ENCODE assay signal across 8 cellular contexts in genomic region chr19:32404939-32405430, GRCh38. TPM values are rescaled to one million over a fixed set of nuclear protein-coding genes. Genes with fewer than 3 reads are reported as not detected.
A peak's percentile ranks its signal among the peaks of the same experiment; 100 is the strongest.
DNase-seq lines count a peak whose midpoint lies in the region; TF ChIP-seq lines count a peak whose summit lies in the region.

No MANE protein-coding gene starts in this region.

- H3K27me3 ChIP-seq in HAP-1 (ENCODE audit: low read depth) (no peaks in the 10 kb centered on the region), iPS-15b (ENCODE audit: control insufficient read depth, insufficient read depth, low read length) (no peaks in the 10 kb centered on the region), sigmoid colon (no peaks in the 10 kb centered on the region)

- no peak for TF ChIP-seq POLR2A in sigmoid colon (IDR thresholded peaks at IDR 0.05)

- H3K36me3 ChIP-seq in HAP-1 (replicated peaks) (peaks cover 16% of the 10 kb centered on the region), iPS-15b (ENCODE audit: control insufficient read depth, insufficient read depth, low read length) (peaks cover 6% of the 10 kb centered on the region), sigmoid colon (peaks cover 0 to 6% (median 0%) of the 10 kb centered on the region in 4 donors)

- peak overlapping the region; percentile 93 to 99 (median 96) for H3K27ac Mint-ChIP-seq in brain

- H3K27ac ChIP-seq in sigmoid colon: peak overlapping the region; percentile 96 to 100 (median 98)

- TF ChIP-seq EP300 in sigmoid colon (IDR thresholded peaks at IDR 0.05): no peak

- H3K4me3 ChIP-seq in HAP-1 (peak overlapping the region; percentile 97), iPS-15b (ENCODE audit: low read depth, low read length) (peak overlapping the region; percentile 90), sigmoid colon (peak overlapping the region; percentile 71 to 97 (median 84))

- peak overlapping the region; percentile 97 for H3K9ac ChIP-seq in iPS-15b (ENCODE audit: low read depth, low read length)

- peaks cover 61% of the 10 kb centered on the region for H3K4me1 Mint-ChIP-seq in brain

- peak; percentile 25 for DNase-seq in NCI-H510A treated with DMSO at 0.1 percent for 48 hours (lab: John Stamatoyannopoulos, UW)
- no peak for DNase-seq in NCI-H510A (lab: John Stamatoyannopoulos, UW)
- peak in 1 of 2 experiments; percentile 40 for DNase-seq in HAP-1 (ENCODE audit: low spot score in 2 of 2)
- peak; percentile 72 for DNase-seq in NCI-H748 treated with DMSO at 0.1 percent for 48 hours (lab: John Stamatoyannopoulos, UW)
- peak; percentile 80 for DNase-seq in sigmoid colon
- DNase-seq in iPS-NIHi11 (ENCODE audit: low spot score): no peak

- H3K9me3 Mint-ChIP-seq in brain: peaks cover 0 to 2% (median 0%) of the 10 kb centered on the region in 5 experiments

- intact Hi-C loops in sigmoid colon (cut with DNase I): loop anchor here (5.0 kb wide), 2 partner anchors 33 to 58 kb away; partner anchors contain the start of gene ZNF507

- WGBS in sigmoid colon, 2 donors: 1% methylated on average over 36 of the region's 36 CpGs

- H3K27me3 Mint-ChIP-seq in brain: no peaks in the 10 kb centered on the region

- H3K36me3 Mint-ChIP-seq in brain: peaks cover 26% of the 10 kb centered on the region

- TF ChIP-seq CTCF in brain (conservative IDR thresholded peaks at IDR 0.05) (no peak), sigmoid colon (IDR thresholded peaks at IDR 0.05) (no peak)

- H3K9me3 ChIP-seq in HAP-1 (no peaks in the 10 kb centered on the region), iPS-15b (ENCODE audit: control insufficient read depth, insufficient read depth, low read length) (no peaks in the 10 kb centered on the region), sigmoid colon (no peaks in the 10 kb centered on the region)

- H3K4me1 ChIP-seq in HAP-1: peaks cover 4% of the 10 kb centered on the region
- H3K4me1 ChIP-seq in iPS-15b (ENCODE audit: control insufficient read depth, insufficient read depth, low read length): peaks cover 3% of the 10 kb centered on the region
- H3K4me1 ChIP-seq in sigmoid colon: peaks cover 0 to 23% (median 15%) of the 10 kb centered on the region in 4 donors

- peak overlapping the region; percentile 89 to 94 (median 91) for H3K4me3 Mint-ChIP-seq in brain

- in situ Hi-C loops in HAP-1 (cut with MboI; ENCODE audit: low sequenced_read_pairs): no loop called here

RNA-seq across cellular contexts. Expression of gene DPY19L3, which starts 0.6 kb away (rescaled TPM):
- polyA plus RNA-seq in brain (ENCODE audit: insufficient read depth, low read depth, low replicate concordance) (25.4 TPM), sigmoid colon (1 to 10 TPM; 1.2 to 4.0 (median 1.4) TPM)
- 10 to 100 TPM; 11.4 to 33.5 (median 25.0) TPM for total RNA-seq in sigmoid colon

RNA-seq across cellular contexts. Expression of gene ZNF507, which starts 59.6 kb away (rescaled TPM):
- polyA plus RNA-seq in brain (ENCODE audit: insufficient read depth, low read depth, low replicate concordance) (16.7 TPM), sigmoid colon (1 to 10 TPM; 2.1 to 7.2 (median 3.6) TPM)
- 10 to 100 TPM; 19.3 to 27.1 (median 23.7) TPM for total RNA-seq in sigmoid colon

Comparison
In these comparisons a context has a peak if more than half of its experiments do, and no peak if none do; other contexts are left out.
1. DNase-seq: peak in NCI-H510A treated with DMSO at 0.1 percent for 48 hours (single experiment), NCI-H748 treated with DMSO at 0.1 percent for 48 hours (single experiment) and sigmoid colon (single experiment); none in NCI-H510A (single experiment) and iPS-NIHi11 (single experiment).
2. Peak in every context shown above with its lines, with median percentiles within 50 percentile points of each other: H3K4me3 ChIP-seq.